In the genomic region with DNA sequence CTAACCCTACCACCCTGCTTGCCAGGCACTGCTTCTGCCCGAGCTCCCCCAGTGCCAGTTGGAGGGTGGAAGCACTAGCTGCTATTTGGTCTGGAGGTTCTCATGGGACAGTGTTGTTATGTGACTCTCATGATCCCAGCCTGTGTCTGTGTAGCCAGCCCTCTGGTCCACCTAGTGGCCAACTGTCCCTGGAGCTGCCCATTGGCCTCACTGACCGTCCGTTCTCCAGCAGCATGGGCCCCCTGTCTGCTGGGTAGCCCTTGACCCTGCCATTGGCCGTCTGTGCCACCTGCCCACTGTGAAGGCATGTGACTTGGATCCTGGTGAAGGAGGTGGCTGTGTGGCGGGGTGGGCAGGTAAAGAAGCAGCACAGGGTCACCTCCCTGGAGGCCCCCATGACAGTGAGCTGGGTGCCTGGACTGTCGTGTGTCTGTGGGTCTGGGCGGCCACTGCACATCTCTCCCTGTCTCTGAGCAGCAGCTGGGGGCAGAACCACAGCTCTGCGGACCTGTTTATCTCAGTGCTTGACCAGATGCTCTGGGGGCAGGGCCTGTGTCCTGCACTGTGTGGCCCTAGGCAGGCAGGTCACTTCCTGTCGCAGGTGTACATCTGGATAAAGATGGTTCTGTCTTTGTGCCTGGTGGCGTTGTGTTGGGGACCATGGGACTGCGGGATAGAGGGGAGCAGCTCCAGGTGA, we compare ENCODE assay signal across 15 cellular contexts. TPM values are rescaled to one million over a fixed set of nuclear protein-coding genes. Genes with fewer than 3 reads are reported as not detected.
DNase-seq lines count a peak whose midpoint lies in the region; ATAC-seq and TF ChIP-seq lines count a peak whose summit lies in the region.
"Had no signal": no experiment of that assay in that cellular context is flagged by ENCODE, and none has a peak within 500 bp of the region (broad histone marks: within the 10 kb centered on the region; RNA-seq: fewer than 3 reads in every experiment).

No MANE protein-coding gene starts in this region.

- peak; percentile 29; the same call in 1 of the 2 replicates for TF ChIP-seq CTCF in AG10803 (conservative IDR thresholded peaks at IDR 0.05; ENCODE audit: low read length)
- TF ChIP-seq CTCF in PC-3 (conservative IDR thresholded peaks at IDR 0.05; ENCODE audit: low read depth, low read length), result peak; percentile 21; the same call in 1 of the 2 replicates
- no peak for TF ChIP-seq CTCF in endothelial cell (IDR thresholded peaks at IDR 0.05; ENCODE audit: unreplicated experiment)
- TF ChIP-seq CTCF in GM13976 (IDR thresholded peaks at IDR 0.05; ENCODE audit: borderline replicate concordance, control extremely low read depth, extremely low read depth, insufficient read depth, missing control alignments), result no peak
- no peak for TF ChIP-seq CTCF in GM10248 (IDR thresholded peaks at IDR 0.05; ENCODE audit: control extremely low read depth, extremely low read depth, low read depth, missing control alignments)

- no peak overlapping the region for H3K4ac ChIP-seq in mesenchymal stem cell (ENCODE audit: low read depth in 1 of 2, low read length in 2 of 2)

- H3F3A ChIP-seq in PC-3 (ENCODE audit: low read length, unreplicated experiment), result no peaks in the 10 kb centered on the region

- no peak overlapping the region for H4K91ac ChIP-seq in mesenchymal stem cell (ENCODE audit: low read length)

- H3K18ac ChIP-seq in mesenchymal stem cell (ENCODE audit: low read depth in 1 of 2, low read length in 2 of 2), result no peak overlapping the region

- POLR2A ChIA-PET in PC-3 (lab: Charles Lee; ENCODE audit: unreplicated experiment) (no interaction called here), GM10248 (lab: Yijun Ruan, JAX) (interaction anchor here (0.6 kb wide), 1 partner anchor 631 kb away, joined by 5 read pairs; no protein-coding TSS in a partner anchor)

- no peak overlapping the region for H2BK120ac ChIP-seq in mesenchymal stem cell (ENCODE audit: low read depth, low read length)

- H3K27me3 Mint-ChIP-seq in endothelial cell (ENCODE audit: unreplicated experiment), result peaks cover 4% of the 10 kb centered on the region

- H3K4me1 ChIP-seq in PC-3 (ENCODE audit: insufficient read depth, low read length) (no peaks in the 10 kb centered on the region), mesenchymal stem cell (ENCODE audit: control insufficient read depth, insufficient read depth, low read depth, low read length) (peaks cover 26% of the 10 kb centered on the region)

- no peak overlapping the region for H2AFZ ChIP-seq in PC-3 (ENCODE audit: low read length)
- H2AFZ ChIP-seq in mesenchymal stem cell (ENCODE audit: low read depth, low read length), result no peak overlapping the region

- H3K14ac ChIP-seq in mesenchymal stem cell (ENCODE audit: low read length in 2 of 2), result peak overlapping the region in 1 of 2 experiments; percentile 36

- H3K79me1 ChIP-seq in mesenchymal stem cell (replicated peaks; ENCODE audit: low read length, poor library complexity, severe bottlenecking), result peaks cover 52% of the 10 kb centered on the region

- H2BK12ac ChIP-seq in mesenchymal stem cell (ENCODE audit: low read length in 2 of 2), result no peak overlapping the region

- H3K36me3 ChIP-seq in PC-3 (ENCODE audit: low read depth, low read length) (peaks cover 9% of the 10 kb centered on the region; the same call in 1 of the 2 replicates), mesenchymal stem cell (ENCODE audit: control insufficient read depth in 1 of 2, insufficient read depth in 2 of 2, low read depth in 1 of 2, low read length in 2 of 2) (peaks cover 0 to 18% of the 10 kb centered on the region in 2 experiments)
- H3K36me3 ChIP-seq: esophagus squamous epithelium, pancreas had no signal

- peak overlapping the region; percentile 12 for H2BK15ac ChIP-seq in mesenchymal stem cell (ENCODE audit: low read depth, poor library complexity, severe bottlenecking)

- H3K4me3 Mint-ChIP-seq in endothelial cell (ENCODE audit: unreplicated experiment), result no peak overlapping the region

- intact Hi-C loops in PC-3 (cut with micrococcal nuclease), result no loop called here

- peaks cover 30% of the 10 kb centered on the region for H3K79me2 ChIP-seq in PC-3 (ENCODE audit: low read length)

- H3K27ac Mint-ChIP-seq in endothelial cell (ENCODE audit: unreplicated experiment), result no peak overlapping the region

- H3K9me2 ChIP-seq in PC-3 (replicated peaks; ENCODE audit: low read length), result no peaks in the 10 kb centered on the region

- no TSS peak for BruUV-seq in PC-3 (replicated peaks; lab: Mats Ljungman, UMichigan)

- H4K20me1 ChIP-seq in PC-3 (ENCODE audit: low read length), result no peaks in the 10 kb centered on the region

- H3K9me3 ChIP-seq in PC-3 (ENCODE audit: low read length), result 0 out of 2 replicates have a peak, but pooled peaks cover 6% of the 10 kb centered on the region
- H3K9me3 ChIP-seq in mesenchymal stem cell (ENCODE audit: control insufficient read depth, low read length), result peaks cover 16% of the 10 kb centered on the region
- H3K9me3 ChIP-seq: esophagus squamous epithelium, pancreas, testis had no signal

- no peak for ATAC-seq in PC-3
- ATAC-seq: pancreas had no signal

- peaks cover 19% of the 10 kb centered on the region for H3K4me1 Mint-ChIP-seq in endothelial cell (ENCODE audit: unreplicated experiment)

- DNase-seq in AG10803 (ENCODE audit: low read depth), result no peak
- DNase-seq in PC-3, result no peak
- DNase-seq in endothelial cell (ENCODE audit: low spot score), result peak; percentile 38
- no peak for DNase-seq in mesenchymal stem cell
- no peak for DNase-seq in GM13976 (ENCODE audit: low spot score)
- no peak for DNase-seq in SKM-1 treated with dmso at 0.1 percent for 144 hours (lab: John Stamatoyannopoulos, UW; ENCODE audit: unreplicated experiment)
- DNase-seq in GM10248 (ENCODE audit: extremely low spot score), result no peak
- no peak for DNase-seq in dedifferentiated amniotic fluid mesenchymal stem cell (ENCODE audit: extremely low spot score)
- DNase-seq: activated CD4-positive, alpha-beta T cell treated with anti-CD3 and anti-CD28 coated beads, Interleukin-2, amount 50 U/mL, for 4 hours; esophagus squamous epithelium; kidney glomerular epithelial cell; NCI-H1048; NCI-H774; testis had no signal

- H3K4me2 ChIP-seq in PC-3 (ENCODE audit: low read length), result no peak overlapping the region
- no peak overlapping the region for H3K4me2 ChIP-seq in mesenchymal stem cell (ENCODE audit: low read length, poor library complexity, severe bottlenecking)

- H4K8ac ChIP-seq in mesenchymal stem cell (ENCODE audit: low read length), result no peak overlapping the region

- no peak overlapping the region for H2AK5ac ChIP-seq in mesenchymal stem cell (ENCODE audit: low read length, severe bottlenecking)

- H3K9me3 Mint-ChIP-seq in endothelial cell (ENCODE audit: unreplicated experiment), result no peaks in the 10 kb centered on the region

- in situ Hi-C loops in GM13976 (cut with MboI; ENCODE audit: low sequenced_read_pairs, unreplicated experiment), result no loop called here

- H3K27me3 ChIP-seq in PC-3 (ENCODE audit: low read length) (no peaks in the 10 kb centered on the region), mesenchymal stem cell (ENCODE audit: control insufficient read depth in 1 of 2, insufficient read depth in 1 of 2, low read length in 2 of 2) (no peaks in the 10 kb centered on the region)
- H3K27me3 ChIP-seq: esophagus squamous epithelium, pancreas, testis had no signal

- CTCF ChIA-PET in PC-3 (lab: Charles Lee), result no interaction called here
- CTCF ChIA-PET in GM10248 (lab: Yijun Ruan, JAX), result interaction anchor here (2.7 kb wide), 1 partner anchor 21 kb away, joined by 7 read pairs; no protein-coding TSS in a partner anchor

- no peak overlapping the region for H2BK5ac ChIP-seq in mesenchymal stem cell (ENCODE audit: low read depth, low read length, poor library complexity, severe bottlenecking)

- H3K36me3 Mint-ChIP-seq in endothelial cell (ENCODE audit: low read depth, unreplicated experiment), result peaks cover 7% of the 10 kb centered on the region

- H3K9ac ChIP-seq in PC-3 (ENCODE audit: low read length) (no peak overlapping the region), mesenchymal stem cell (ENCODE audit: low read length) (no peak overlapping the region)

- H3K27ac ChIP-seq in PC-3 (ENCODE audit: low read length), result no peak overlapping the region
- H3K27ac ChIP-seq in mesenchymal stem cell (ENCODE audit: low read length, poor library complexity, severe bottlenecking), result no peak overlapping the region
- H3K27ac ChIP-seq: esophagus squamous epithelium, pancreas, testis had no signal

- 89% methylated on average over 11 of the region's 11 CpGs for WGBS in mesenchymal stem cell

- no peak overlapping the region for H3K23ac ChIP-seq in mesenchymal stem cell (ENCODE audit: low read length in 2 of 2)

- no peak overlapping the region for H3K4me3 ChIP-seq in AG10803 (ENCODE audit: low read length)
- no peak overlapping the region for H3K4me3 ChIP-seq in PC-3 (ENCODE audit: low read length)
- no peak overlapping the region for H3K4me3 ChIP-seq in mesenchymal stem cell (ENCODE audit: insufficient read depth in 1 of 2, low read depth in 1 of 2, low read length in 2 of 2)
- H3K4me3 ChIP-seq: esophagus squamous epithelium, pancreas, testis had no signal

RNA-seq across cellular contexts. Expression of a gene that starts 11.4 kb away (rescaled TPM):
- total RNA-seq in PC-3 (2014; rRNA removed) (10.6 and 12.0 TPM in 2 replicates), endothelial cell (ENCODE audit: unreplicated experiment) (20.9 TPM)
- polyA plus RNA-seq in mesenchymal stem cell (2013, experiment 1 of 2), result 13.5 TPM
- 13.2 TPM for polyA plus RNA-seq in mesenchymal stem cell (2013, experiment 2 of 2)

Comparison
In these comparisons a context has a peak if more than half of its experiments do, and no peak if none do; other contexts are left out.
1. CTCF ChIP-seq: peak in AG10803 (single experiment) and PC-3 (single experiment); none in endothelial cell (single experiment), GM13976 (single experiment) and GM10248 (single experiment).